ENCODE assay signal across 8 cellular contexts in the genomic region with DNA sequence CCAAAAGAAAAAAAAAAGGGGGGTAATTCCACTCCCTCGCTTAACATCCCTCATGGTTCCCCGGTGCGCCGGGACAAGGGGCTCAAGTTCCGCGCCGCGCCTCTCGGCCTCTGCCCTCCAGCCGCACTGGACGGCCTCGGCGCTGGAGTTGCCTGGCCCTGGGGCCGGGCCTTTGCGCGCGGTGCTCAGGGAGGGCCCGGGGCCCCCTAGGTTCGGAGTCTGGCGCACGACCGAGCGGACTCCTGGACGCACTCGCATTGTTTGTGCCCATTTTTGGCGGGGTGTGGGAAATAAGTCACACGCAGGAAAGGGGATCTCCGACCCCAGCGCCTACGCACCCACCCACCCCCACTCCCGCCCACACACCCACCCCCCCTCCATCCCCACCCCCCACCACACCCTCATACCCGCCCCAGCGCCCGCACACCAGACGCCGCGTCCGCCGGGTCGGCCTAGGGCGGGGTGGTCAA. TPM values are rescaled to one million over a fixed set of nuclear protein-coding genes. Genes with fewer than 3 reads are reported as not detected.
DNase-seq lines count a peak whose midpoint lies in the region; ATAC-seq lines count a peak whose summit lies in the region.

No MANE protein-coding gene starts in this region.

- ATAC-seq in GM19372 (IDR thresholded peaks at IDR 0.05; ENCODE audit: low read depth, unreplicated experiment): peak; percentile 30
- peak; percentile 35 for ATAC-seq in HG03432 (IDR thresholded peaks at IDR 0.05; ENCODE audit: unreplicated experiment)
- peak; percentile 50 for ATAC-seq in T-helper 17 cell

- H3K27ac ChIP-seq in muscle layer of colon (ENCODE audit: low read depth, low read length): peak overlapping the region; percentile 93

- DNase-seq in COLO668 (lab: John Stamatoyannopoulos, UW; ENCODE audit: unreplicated experiment): peak; percentile 58
- DNase-seq in T-helper 17 cell: peak in 2 of 3 donors; percentile 24 to 46
- no peak for DNase-seq in SKM-1 treated with dmso at 0.1 percent for 144 hours (lab: John Stamatoyannopoulos, UW; ENCODE audit: unreplicated experiment)
- no peak for DNase-seq in hippocampal formation (lab: John Stamatoyannopoulos, UW)

- peak overlapping the region; percentile 100 for H3K4me3 Mint-ChIP-seq in T-helper 17 cell

- H3K27me3 ChIP-seq in endocrine pancreas (ENCODE audit: control insufficient read depth, insufficient read depth, low read length) (no peaks in the 10 kb centered on the region), muscle layer of colon (ENCODE audit: control insufficient read depth in 1 of 2, insufficient read depth in 2 of 2, low read length in 2 of 2) (no peaks in the 10 kb centered on the region)

- peaks cover 7% of the 10 kb centered on the region for H3K36me3 Mint-ChIP-seq in T-helper 17 cell (ENCODE audit: low read depth)

- no peak overlapping the region for H3K4me3 ChIP-seq in endocrine pancreas (ENCODE audit: control insufficient read depth, insufficient read depth, low read length)
- H3K4me3 ChIP-seq in muscle layer of colon (ENCODE audit: low read depth in 1 of 2, low read length in 2 of 2): peak overlapping the region; percentile 90 to 99

- H3K4me1 ChIP-seq in endocrine pancreas (ENCODE audit: control insufficient read depth, insufficient read depth, low read length): no peaks in the 10 kb centered on the region
- peaks cover 29% of the 10 kb centered on the region for H3K4me1 ChIP-seq in muscle layer of colon (ENCODE audit: insufficient read depth, low read length)

- no peaks in the 10 kb centered on the region for H3K27me3 Mint-ChIP-seq in T-helper 17 cell

- H3K9ac ChIP-seq in endocrine pancreas (ENCODE audit: control insufficient read depth, insufficient read depth, low read length) (peak overlapping the region; percentile 67), muscle layer of colon (ENCODE audit: low read length) (peak overlapping the region; percentile 71)

- peaks cover 22% of the 10 kb centered on the region for H3K36me3 ChIP-seq in endocrine pancreas (ENCODE audit: control insufficient read depth, insufficient read depth, low read length)
- peaks cover 76% of the 10 kb centered on the region for H3K36me3 ChIP-seq in muscle layer of colon (ENCODE audit: insufficient read depth, low read length)

- H3K27ac Mint-ChIP-seq in T-helper 17 cell: peak overlapping the region; percentile 99

- peaks cover 27% of the 10 kb centered on the region for H3K4me1 Mint-ChIP-seq in T-helper 17 cell

- H3K9me3 ChIP-seq in T-helper 17 cell (ENCODE audit: control insufficient read depth, low read length, poor library complexity, severe bottlenecking) (no peaks in the 10 kb centered on the region), endocrine pancreas (ENCODE audit: control insufficient read depth, low read length) (no peaks in the 10 kb centered on the region), muscle layer of colon (ENCODE audit: low read length) (no peaks in the 10 kb centered on the region)

RNA-seq across cellular contexts. Expression of gene MED22, which starts 0.4 kb away (rescaled TPM):
- total RNA-seq in T-helper 17 cell: 10 to 100 TPM; 23.4 to 23.6 TPM

RNA-seq across cellular contexts. Expression of gene RPL7A, which starts 0.5 kb away (rescaled TPM):
- 1,000 to 10,000 TPM; 2,417 to 2,552 TPM for total RNA-seq in T-helper 17 cell

RNA-seq across cellular contexts. Expression of gene SURF1, which starts 8.7 kb away (rescaled TPM):
- total RNA-seq in T-helper 17 cell: 10 to 100 TPM; 34.9 to 46.9 TPM

RNA-seq across cellular contexts. Expression of gene SURF2, which starts 8.8 kb away (rescaled TPM):
- 10 to 100 TPM; 14.1 to 16.0 TPM for total RNA-seq in T-helper 17 cell

RNA-seq across cellular contexts. Expression of gene SURF6, which starts 11.6 kb away (rescaled TPM):
- total RNA-seq in T-helper 17 cell: 10 to 100 TPM; 13.6 to 14.0 TPM

Comparison
In these comparisons a context has a peak if more than half of its experiments do, and no peak if none do; other contexts are left out.
1. DNase-seq: peak in COLO668 (single experiment) and T-helper 17 cell (2 of 3); none in SKM-1 treated with dmso at 0.1 percent for 144 hours (single experiment) and hippocampal formation (0 of 2).
2. Peak in every context shown above with its lines, with median percentiles within 50 percentile points of each other: ATAC-seq.